ENCODE assay signal across 16 cellular contexts in genomic region chr11:112097734-112098528, GRCh38. TPM values are rescaled to one million over a fixed set of nuclear protein-coding genes. Genes with fewer than 3 reads are reported as not detected.
A peak's percentile ranks its signal among the peaks of the same experiment; 100 is the strongest.
DNase-seq lines count a peak whose midpoint lies in the region; ATAC-seq and TF ChIP-seq lines count a peak whose summit lies in the region.
"Had no signal": no experiment of that assay in that cellular context is flagged by ENCODE, and none has a peak within 500 bp of the region (broad histone marks: within the 10 kb centered on the region; RNA-seq: fewer than 3 reads in every experiment).

No MANE protein-coding gene starts in this region.

- 96% methylated on average over 11 of the region's 11 CpGs for WGBS in mammary epithelial cell (ENCODE audit: low coverage, missing lambda C conversion rate)
- 82 to 88% (median 87%) methylated on average over 9 to 11 of the region's 11 CpGs for WGBS in psoas muscle, 3 donors

- H3K79me2 ChIP-seq in mammary epithelial cell (ENCODE audit: insufficient read depth, low read length): no peaks in the 10 kb centered on the region

- BruUV-seq in MCF 10A (replicated peaks; lab: Mats Ljungman, UMichigan): no TSS peak
- no TSS peak for BruUV-seq in mammary epithelial cell (replicated peaks; lab: Mats Ljungman, UMichigan)

- in situ Hi-C loops in mammary epithelial cell (cut with MboI; ENCODE audit: low sequenced_read_pairs in 2 of 2): no loop called here

- H3K27ac ChIP-seq in mammary epithelial cell (ENCODE audit: insufficient read depth, low read depth, low read length) (no peak overlapping the region), psoas muscle (peak overlapping the region; percentile 36)
- H3K27ac ChIP-seq: 22Rv1, A549, C4-2B, GM23248 had no signal

- H3K36me3 ChIP-seq in mammary epithelial cell (ENCODE audit: insufficient read depth, low read length): peaks cover 7% of the 10 kb centered on the region
- H3K36me3 ChIP-seq in psoas muscle (ENCODE audit: insufficient read depth in 1 of 2, low read depth in 1 of 2): peaks cover 10 to 55% of the 10 kb centered on the region in 2 donors

- dilution Hi-C loops in mammary epithelial cell (cut with HindIII; ENCODE audit: low sequenced_read_pairs): no loop called here

- intact Hi-C loops in MCF 10A (cut with micrococcal nuclease): no loop called here
- intact Hi-C loops in mammary epithelial cell (cut with micrococcal nuclease): no loop called here
- intact Hi-C loops in psoas muscle (cut with DNase I): no loop called here

- H3K27me3 ChIP-seq in mammary epithelial cell (ENCODE audit: insufficient read depth, low read length) (no peaks in the 10 kb centered on the region), psoas muscle (ENCODE audit: insufficient read depth in 3 of 3, low read length in 2 of 3) (no peaks in the 10 kb centered on the region)

- H3K4me1 Mint-ChIP-seq in MCF 10A (ENCODE audit: insufficient read depth, unreplicated experiment) (no peaks in the 10 kb centered on the region), chondrocyte (ENCODE audit: low read depth) (peaks cover 42% of the 10 kb centered on the region), osteocyte (ENCODE audit: unreplicated experiment) (peaks cover 24% of the 10 kb centered on the region)

- H3K27me3 Mint-ChIP-seq in MCF 10A (ENCODE audit: insufficient read depth, unreplicated experiment): no peaks in the 10 kb centered on the region
- H3K27me3 Mint-ChIP-seq in chondrocyte (ENCODE audit: low read depth): no peaks in the 10 kb centered on the region
- no peaks in the 10 kb centered on the region for H3K27me3 Mint-ChIP-seq in osteocyte (ENCODE audit: unreplicated experiment)
- H3K27me3 Mint-ChIP-seq: CD4-positive, alpha-beta T cell had no signal

- H3K4me3 Mint-ChIP-seq in MCF 10A (ENCODE audit: unreplicated experiment) (no peak overlapping the region), chondrocyte (ENCODE audit: unreplicated experiment) (no peak overlapping the region), osteocyte (ENCODE audit: unreplicated experiment) (no peak overlapping the region)
- H3K4me3 Mint-ChIP-seq: CD4-positive, alpha-beta T cell had no signal

- H3K9me3 ChIP-seq in mammary epithelial cell (replicated peaks; ENCODE audit: insufficient read depth, low read length) (no peaks in the 10 kb centered on the region), psoas muscle (no peaks in the 10 kb centered on the region)
- H3K9me3 ChIP-seq: A549, Caco-2, HAP-1 had no signal

- POLR2A ChIA-PET in MCF 10A (lab: Yijun Ruan, JAX): interaction anchor here (0.7 to 2.6 kb wide), 9 partner anchors 9 to 156 kb away, joined by 3 to 18 read pairs (median 3); partner anchors contain the start of genes SDHD and TIMM8B

- H3K4me1 ChIP-seq in mammary epithelial cell (ENCODE audit: insufficient read depth, low read length) (no peaks in the 10 kb centered on the region), psoas muscle (peaks cover 26% of the 10 kb centered on the region)
- H3K4me1 ChIP-seq: A549, Caco-2, HAP-1 had no signal

- no peak for DNase-seq in MCF 10A (ENCODE audit: unreplicated experiment)
- no peak for DNase-seq in mammary epithelial cell
- DNase-seq in chondrocyte (ENCODE audit: low spot score): no peak
- DNase-seq in psoas muscle: no peak
- DNase-seq in osteocyte (ENCODE audit: extremely low spot score, unreplicated experiment): no peak
- DNase-seq: AML-193; Caco-2; CD4-positive, alpha-beta T cell; GM23248 had no signal

- TF ChIP-seq CTCF in MCF 10A (IDR thresholded peaks at IDR 0.05; ENCODE audit: unreplicated experiment): no peak
- TF ChIP-seq CTCF in mammary epithelial cell (conservative IDR thresholded peaks at IDR 0.05 in 1 of 2, IDR thresholded peaks at IDR 0.05 in 1 of 2; ENCODE audit: extremely low read depth in 1 of 2, insufficient read depth in 1 of 2, low read depth in 1 of 2, low read length in 2 of 2): no peak
- TF ChIP-seq CTCF in chondrocyte (IDR thresholded peaks at IDR 0.05): no peak
- TF ChIP-seq CTCF in psoas muscle (IDR thresholded peaks at IDR 0.05): no peak
- no peak for TF ChIP-seq CTCF in osteocyte (IDR thresholded peaks at IDR 0.05)

- no peaks in the 10 kb centered on the region for H4K20me1 ChIP-seq in mammary epithelial cell (ENCODE audit: insufficient read depth, low read length)

- ATAC-seq in psoas muscle: no peak
- no peak for ATAC-seq in HG03045 (IDR thresholded peaks at IDR 0.05; ENCODE audit: unreplicated experiment)
- ATAC-seq in HG02884 (IDR thresholded peaks at IDR 0.05; ENCODE audit: unreplicated experiment): no peak
- ATAC-seq: A549, HepG2 had no signal

- no peak overlapping the region for H3K4me2 ChIP-seq in mammary epithelial cell (ENCODE audit: insufficient read depth, low read depth, low read length)
- H3K4me2 ChIP-seq: A549 had no signal

- H3K9ac ChIP-seq in mammary epithelial cell (ENCODE audit: insufficient read depth, low read length): no peak overlapping the region
- H3K9ac ChIP-seq: GM23248 had no signal

- H3K4me3 ChIP-seq in mammary epithelial cell (replicated peaks in 1 of 3; ENCODE audit: insufficient read depth in 1 of 3, low read depth in 2 of 3, low read length in 3 of 3) (no peak overlapping the region), psoas muscle (no peak overlapping the region)
- H3K4me3 ChIP-seq: A549, GM23248, HAP-1 had no signal

- peak overlapping the region; percentile 7 for H3K27ac Mint-ChIP-seq in MCF 10A (ENCODE audit: low read depth, unreplicated experiment)
- H3K27ac Mint-ChIP-seq in chondrocyte (ENCODE audit: unreplicated experiment): peak overlapping the region; percentile 30
- no peak overlapping the region for H3K27ac Mint-ChIP-seq in osteocyte (ENCODE audit: unreplicated experiment)
- H3K27ac Mint-ChIP-seq: CD4-positive, alpha-beta T cell had no signal

- H3K9me3 Mint-ChIP-seq in MCF 10A (ENCODE audit: unreplicated experiment) (no peaks in the 10 kb centered on the region), chondrocyte (ENCODE audit: low read depth) (no peaks in the 10 kb centered on the region), osteocyte (ENCODE audit: unreplicated experiment) (no peaks in the 10 kb centered on the region)
- H3K9me3 Mint-ChIP-seq: CD4-positive, alpha-beta T cell had no signal

- H2AFZ ChIP-seq in mammary epithelial cell (ENCODE audit: low read depth, low read length): no peak overlapping the region
- H2AFZ ChIP-seq: GM23248 had no signal

- CTCF ChIA-PET in MCF 10A (lab: Yijun Ruan, JAX) (interaction anchor here (0.6 to 4.8 kb wide), 6 partner anchors 11 to 1256 kb away, joined by 3 to 26 read pairs (median 3); no protein-coding TSS in a partner anchor), mammary epithelial cell (lab: Charles Lee; ENCODE audit: low non-redundant PET) (interaction anchor here (0.6 kb wide), 1 partner anchor 1410 kb away, joined by 37 read pairs; no protein-coding TSS in a partner anchor)

- peaks cover 52% of the 10 kb centered on the region for H3K36me3 Mint-ChIP-seq in MCF 10A (ENCODE audit: insufficient read depth, unreplicated experiment)
- H3K36me3 Mint-ChIP-seq in chondrocyte (ENCODE audit: low read depth): peaks cover 10% of the 10 kb centered on the region
- peaks cover 14% of the 10 kb centered on the region for H3K36me3 Mint-ChIP-seq in osteocyte (ENCODE audit: unreplicated experiment)

RNA-seq across cellular contexts. Expression of gene SDHD, which starts 11.3 kb away (rescaled TPM):
- total RNA-seq in MCF 10A (2022): 119 and 124 TPM in 2 replicates
- total RNA-seq in mammary epithelial cell: 10 to 100 TPM; 57.7 to 58.5 TPM
- polyA plus RNA-seq in mammary epithelial cell: 112 TPM
- polyA minus RNA-seq in mammary epithelial cell: 205 TPM
- total RNA-seq in chondrocyte: 52.0 to 62.8 TPM (median 61.5 TPM) in 3 replicates
- 100 to 1,000 TPM; 168 to 264 (median 192) TPM for total RNA-seq in psoas muscle
- 100 to 1,000 TPM; 219 to 256 (median 234) TPM for polyA plus RNA-seq in psoas muscle
- 71.6 and 82.0 TPM in 2 replicates for total RNA-seq in osteocyte

RNA-seq across cellular contexts. Expression of gene TIMM8B, which starts 11.4 kb away (rescaled TPM):
- total RNA-seq in MCF 10A (2022) (58.1 and 70.8 TPM in 2 replicates), mammary epithelial cell (10 to 100 TPM; 21.8 to 58.7 TPM), chondrocyte (56.3 to 67.9 TPM (median 56.5 TPM) in 3 replicates), psoas muscle (100 to 1,000 TPM in 1 of 4 donors, 10 to 100 TPM in 3; 86.6 to 105 (median 90.6) TPM), osteocyte (59.4 and 64.0 TPM in 2 replicates)
- polyA plus RNA-seq in mammary epithelial cell (108 TPM), psoas muscle (100 to 1,000 TPM in 2 of 3 donors, 10 to 100 TPM in 1; 84.3 to 152 (median 120) TPM)
- 71.6 TPM for polyA minus RNA-seq in mammary epithelial cell

RNA-seq across cellular contexts. Expression of gene NKAPD1, which starts 23.8 kb away (rescaled TPM):
- 25.1 and 27.5 TPM in 2 replicates for total RNA-seq in MCF 10A (2022)
- total RNA-seq in mammary epithelial cell: 10 to 100 TPM; 16.9 to 17.3 TPM
- 17.0 TPM for polyA plus RNA-seq in mammary epithelial cell
- 1.9 TPM for polyA minus RNA-seq in mammary epithelial cell
- 15.5 to 18.5 TPM (median 18.2 TPM) in 3 replicates for total RNA-seq in chondrocyte
- total RNA-seq in psoas muscle: 10 to 100 TPM in 2 of 4 donors, 1 to 10 TPM in 2; 9.3 to 13.8 (median 10.8) TPM
- 10 to 100 TPM in 1 of 3 donors, 1 to 10 TPM in 2; 8.5 to 21.6 (median 9.0) TPM for polyA plus RNA-seq in psoas muscle
- 23.1 and 24.6 TPM in 2 replicates for total RNA-seq in osteocyte

RNA-seq across cellular contexts. Expression of gene PIH1D2, which starts 24.1 kb away (rescaled TPM):
- total RNA-seq in MCF 10A (2022) (2.0 and 2.1 TPM in 2 replicates), mammary epithelial cell (1 to 10 TPM; 2.2 TPM), chondrocyte (0.62 to 1.4 TPM (median 1.3 TPM) in 3 replicates), psoas muscle (1 to 10 TPM in 2 of 4 donors, under 1 TPM in 2; 0.49 to 1.3 (median 0.97) TPM), osteocyte (2.0 and 2.3 TPM in 2 replicates)
- polyA plus RNA-seq in mammary epithelial cell (0.91 TPM), psoas muscle (1 to 10 TPM; 1.2 to 3.0 (median 1.8) TPM)
- not detected for polyA minus RNA-seq in mammary epithelial cell
- total RNA-seq: CD4-positive, alpha-beta T cell had no signal
